ENCODE assay signal across 19 cellular contexts in the genomic region with DNA sequence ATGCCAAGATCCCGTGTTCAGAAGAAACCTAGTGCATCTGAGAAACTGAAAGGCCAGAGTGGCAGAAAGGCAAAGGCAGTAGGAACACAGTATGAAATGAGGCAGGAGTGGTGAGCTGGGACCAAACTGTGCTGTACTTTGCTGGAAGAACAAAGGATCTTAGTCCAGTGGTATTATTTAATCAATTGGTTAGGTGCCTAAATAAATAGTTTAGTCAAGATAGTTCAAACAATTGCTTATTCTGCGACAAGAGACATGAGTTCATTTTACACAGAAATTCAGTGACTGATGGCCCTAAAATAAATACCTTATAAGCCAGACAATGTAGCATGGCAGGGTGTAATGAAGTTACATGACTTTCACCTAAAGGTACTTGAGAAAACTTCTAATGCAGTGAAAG.
"Had no signal": no experiment of that assay in that cellular context is flagged by ENCODE, and none has a peak within 500 bp of the region (broad histone marks: within the 10 kb centered on the region; RNA-seq: fewer than 3 reads in every experiment).

No MANE protein-coding gene starts in this region.

- H3K4me1 ChIP-seq: foreskin keratinocyte, tibial artery had no signal

- H3K36me3 ChIP-seq: tibial artery had no signal

- H3K4me3 ChIP-seq: lung, tibial artery had no signal

- H3K9me3 ChIP-seq: tibial artery had no signal

- DNase-seq: activated CD4-positive, alpha-beta memory T cell treated with anti-CD3 and anti-CD28 coated beads, Interleukin-2, amount 10 ng/mL, durations not matched to agents 7 days and 5 days; activated CD4-positive, alpha-beta T cell treated with anti-CD3 and anti-CD28 coated beads, Interleukin-2, amount 10 ng/mL, durations not matched to agents 24 days and 14 days; activated gamma-delta T cell; activated naive CD4-positive, alpha-beta T cell treated with anti-CD3 and anti-CD28 coated beads, Interleukin-2, amount 50 U/mL, for 16 hours; activated naive CD8-positive, alpha-beta T cell treated with anti-CD3 and anti-CD28 coated beads, Interleukin-2, amount 50 U/mL, for 24 hours; activated T-cell treated with anti-CD3 and anti-CD28 coated beads for 4 hours; caudate nucleus; dermis blood vessel endothelial cell; effector CD8-positive, alpha-beta T cell; foreskin keratinocyte; left colon; naive thymus-derived CD4-positive, alpha-beta T cell; stimulated activated CD4-positive, alpha-beta T cell treated with anti-CD3 and anti-CD28 coated beads, Interleukin-2, amount 100 ng/mL, for 24 hours; stimulated activated naive CD8-positive, alpha-beta T cell treated with anti-CD3 and anti-CD28 coated beads, Interleukin-15, amount 100 ng/mL, for 72 hours; T-helper 2 cell; tibial artery had no signal

- H3K27me3 ChIP-seq: foreskin keratinocyte, tibial artery had no signal

- H3K27ac ChIP-seq: foreskin keratinocyte, tibial artery had no signal

- ATAC-seq: activated CD4-positive, CD25-positive, alpha-beta regulatory T cell treated with anti-CD3 and anti-CD28 coated beads, Interleukin-2, amount 50 U/mL, for 24 hours; activated naive CD8-positive, alpha-beta T cell treated with anti-CD3 and anti-CD28 coated beads, Interleukin-2, amount 50 U/mL, for 24 hours; foreskin keratinocyte; left colon; naive thymus-derived CD4-positive, alpha-beta T cell; stimulated activated effector memory CD8-positive, alpha-beta T cell treated with anti-CD3 and anti-CD28 coated beads, Interleukin-12 subunit alpha, Interleukin-12 subunit beta, amount 100 ng/mL, for 72 hours; stimulated activated naive CD8-positive, alpha-beta T cell treated with anti-CD3 and anti-CD28 coated beads, Interleukin-15, amount 100 ng/mL, for 72 hours had no signal
